8 cellular contexts compared by ENCODE assay signal in the genomic region with DNA sequence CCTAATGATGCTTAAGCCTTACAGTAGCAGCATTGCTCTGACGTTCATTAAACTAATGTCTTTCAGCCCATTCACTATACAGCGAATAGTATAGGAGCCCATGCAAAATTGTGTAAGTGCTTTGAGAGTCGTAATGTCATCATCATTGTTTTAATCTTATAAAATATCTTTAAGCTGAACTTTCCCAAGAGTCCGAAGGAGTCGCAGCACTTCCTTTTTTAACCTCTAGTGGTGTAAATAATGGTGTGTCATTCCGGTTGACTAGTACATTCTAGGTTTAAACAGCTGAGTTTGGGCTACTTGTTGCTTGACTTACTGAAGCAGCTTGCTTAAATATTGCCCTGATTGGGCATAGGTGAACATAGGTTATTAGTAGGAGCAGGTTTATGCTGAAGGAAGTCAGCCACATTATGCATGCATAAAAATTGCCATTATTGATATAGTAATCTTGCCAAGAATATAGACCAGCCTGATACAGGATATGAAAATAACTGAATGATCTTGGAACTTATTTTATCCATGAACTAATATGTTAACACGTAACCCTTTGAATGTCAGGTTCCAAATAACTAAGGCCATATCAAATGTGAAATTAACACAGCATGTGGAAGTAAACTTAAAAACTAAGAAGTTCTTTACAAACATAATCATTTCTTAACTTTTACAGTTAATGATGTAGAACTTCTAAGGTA. TPM values are rescaled to one million over a fixed set of nuclear protein-coding genes. Genes with fewer than 3 reads are reported as not detected.
A peak's percentile ranks its signal among the peaks of the same experiment; 100 is the strongest.
DNase-seq lines count a peak whose midpoint lies in the region; ATAC-seq and TF ChIP-seq lines count a peak whose summit lies in the region.

No MANE protein-coding gene starts in this region.

- no peak for ATAC-seq in stimulated activated naive CD8-positive, alpha-beta T cell treated with anti-CD3 and anti-CD28 coated beads, Interleukin-15, amount 100 ng/mL, for 72 hours
- ATAC-seq in HG03571 (IDR thresholded peaks at IDR 0.05; ENCODE audit: unreplicated experiment) (no peak), left lobe of liver (no peak)

- H3K27me3 Mint-ChIP-seq in stimulated activated naive CD8-positive, alpha-beta T cell treated with anti-CD3 and anti-CD28 coated beads, Interleukin-15, amount 100 ng/mL, for 72 hours = no peaks in the 10 kb centered on the region

- TF ChIP-seq CTCF in AG10803 (conservative IDR thresholded peaks at IDR 0.05; ENCODE audit: low read length) (peak; percentile 69), GM12872 (IDR thresholded peaks at IDR 0.05; ENCODE audit: insufficient read depth, low read depth, low read length) (peak; percentile 58; the same call in 2 of the 3 replicates)

- peak overlapping the region; percentile 88 for H3K4me3 ChIP-seq in AG10803 (ENCODE audit: low read length)

- H3K27ac Mint-ChIP-seq in stimulated activated naive CD8-positive, alpha-beta T cell treated with anti-CD3 and anti-CD28 coated beads, Interleukin-15, amount 100 ng/mL, for 72 hours = peak overlapping the region; percentile 69 to 96

- peak overlapping the region; percentile 98 to 99 for H3K4me3 Mint-ChIP-seq in stimulated activated naive CD8-positive, alpha-beta T cell treated with anti-CD3 and anti-CD28 coated beads, Interleukin-15, amount 100 ng/mL, for 72 hours

- no peaks in the 10 kb centered on the region for H3K9me3 Mint-ChIP-seq in stimulated activated naive CD8-positive, alpha-beta T cell treated with anti-CD3 and anti-CD28 coated beads, Interleukin-15, amount 100 ng/mL, for 72 hours

- DNase-seq in AG10803 (ENCODE audit: low read depth) = peak; percentile 65
- peak; percentile 50 to 89 for DNase-seq in NOMO-1 (lab: John Stamatoyannopoulos, UW; ENCODE audit: unreplicated experiment in 2 of 2)
- peak; percentile 80 for DNase-seq in amniotic epithelial cell (ENCODE audit: low read depth)
- peak; percentile 16 for DNase-seq in iPS-NIHi7 (ENCODE audit: extremely low spot score)
- DNase-seq in stimulated activated naive CD8-positive, alpha-beta T cell treated with anti-CD3 and anti-CD28 coated beads, Interleukin-15, amount 100 ng/mL, for 72 hours = peak; percentile 18 to 20
- DNase-seq in left lobe of liver (ENCODE audit: low spot score) = no peak

- H3K4me1 Mint-ChIP-seq in stimulated activated naive CD8-positive, alpha-beta T cell treated with anti-CD3 and anti-CD28 coated beads, Interleukin-15, amount 100 ng/mL, for 72 hours = peaks cover 23% of the 10 kb centered on the region

RNA-seq across cellular contexts. Expression of a gene that starts 2.6 kb away (rescaled TPM):
- total RNA-seq in left lobe of liver = 79.9 TPM
